Comparison of ENCODE assay signal across 11 cellular contexts in genomic region chr1:52658795-52659194, GRCh38. TPM values are rescaled to one million over a fixed set of nuclear protein-coding genes. Genes with fewer than 3 reads are reported as not detected.
DNase-seq lines count a peak whose midpoint lies in the region; ATAC-seq, FAIRE-seq and TF ChIP-seq lines count a peak whose summit lies in the region.
"Had no signal": no experiment of that assay in that cellular context is flagged by ENCODE, and none has a peak within 500 bp of the region (broad histone marks: within the 10 kb centered on the region; RNA-seq: fewer than 3 reads in every experiment).

No MANE protein-coding gene starts in this region.

- intact Hi-C loops in Right ventricle myocardium superior (cut with DNase I): no loop called here
- intact Hi-C loops in left ventricle myocardium inferior (cut with micrococcal nuclease): no loop called here
- intact Hi-C loops in PC-3 (cut with micrococcal nuclease): no loop called here
- intact Hi-C loops in colonic mucosa (cut with DNase I): no loop called here

- H3K27ac ChIP-seq in left ventricle myocardium inferior (replicated peaks): no peak overlapping the region
- H3K27ac ChIP-seq in PC-3 (ENCODE audit: low read length): peak overlapping the region; percentile 72
- no peak overlapping the region for H3K27ac ChIP-seq in colonic mucosa

- no peaks in the 10 kb centered on the region for H4K20me1 ChIP-seq in PC-3 (ENCODE audit: low read length)

- H3K9me3 ChIP-seq in left ventricle myocardium inferior (replicated peaks) (no peaks in the 10 kb centered on the region), PC-3 (ENCODE audit: low read length) (no peaks in the 10 kb centered on the region), colonic mucosa (no peaks in the 10 kb centered on the region)

- H3K36me3 Mint-ChIP-seq in stimulated activated effector memory CD8-positive, alpha-beta T cell treated with anti-CD3 and anti-CD28 coated beads, Interleukin-12 subunit alpha, Interleukin-12 subunit beta, amount 100 ng/mL, for 72 hours: peaks cover 13% of the 10 kb centered on the region

- H3F3A ChIP-seq in PC-3 (ENCODE audit: low read length, unreplicated experiment): no peaks in the 10 kb centered on the region

- H3K36me3 ChIP-seq in left ventricle myocardium inferior (no peaks in the 10 kb centered on the region), PC-3 (ENCODE audit: low read depth, low read length) (no peaks in the 10 kb centered on the region), bronchial epithelial cell (ENCODE audit: control insufficient read depth, insufficient read depth, low read length) (no peaks in the 10 kb centered on the region), colonic mucosa (no peaks in the 10 kb centered on the region)

- H2AFZ ChIP-seq in PC-3 (ENCODE audit: low read length): no peak overlapping the region

- peak overlapping the region; percentile 41 for H3K4me3 Mint-ChIP-seq in stimulated activated effector memory CD8-positive, alpha-beta T cell treated with anti-CD3 and anti-CD28 coated beads, Interleukin-12 subunit alpha, Interleukin-12 subunit beta, amount 100 ng/mL, for 72 hours

- no peak for DNase-seq in Right ventricle myocardium superior
- no peak for DNase-seq in left ventricle myocardium inferior
- DNase-seq in PC-3: peak; percentile 57
- DNase-seq in bronchial epithelial cell (ENCODE audit: low read depth): peak; percentile 76
- no peak for DNase-seq in stimulated activated effector memory CD8-positive, alpha-beta T cell treated with anti-CD3 and anti-CD28 coated beads, Interleukin-12 subunit alpha, Interleukin-12 subunit beta, amount 100 ng/mL, for 72 hours (ENCODE audit: low spot score in 2 of 2)
- DNase-seq in colonic mucosa: no peak
- DNase-seq in NCI-H1436 treated with DMSO at 0.1 percent for 48 hours (lab: John Stamatoyannopoulos, UW): no peak
- DNase-seq: left colon, NCI-H187 had no signal

- no peak for FAIRE-seq in bronchial epithelial cell (lab: Jason Lieb, UNC)

- no peaks in the 10 kb centered on the region for H3K9me2 ChIP-seq in PC-3 (replicated peaks; ENCODE audit: low read length)

- H3K9ac ChIP-seq in PC-3 (ENCODE audit: low read length) (no peak overlapping the region), colonic mucosa (ENCODE audit: low read depth in 2 of 2, low read length in 2 of 2) (no peak overlapping the region)

- H3K4me2 ChIP-seq in PC-3 (ENCODE audit: low read length): 0 out of 2 replicates have a peak overlapping the region, but pooled peaks have one; percentile 47

- peak; percentile 63 for ATAC-seq in Right ventricle myocardium superior (ENCODE audit: poor library complexity)
- ATAC-seq in PC-3: no peak
- ATAC-seq in stimulated activated effector memory CD8-positive, alpha-beta T cell treated with anti-CD3 and anti-CD28 coated beads, Interleukin-12 subunit alpha, Interleukin-12 subunit beta, amount 100 ng/mL, for 72 hours: peak; percentile 87
- no peak for ATAC-seq in GM21526 (IDR thresholded peaks at IDR 0.05; ENCODE audit: low FRiP score, unreplicated experiment)
- ATAC-seq: left colon had no signal

- no peaks in the 10 kb centered on the region for H3K9me3 Mint-ChIP-seq in stimulated activated effector memory CD8-positive, alpha-beta T cell treated with anti-CD3 and anti-CD28 coated beads, Interleukin-12 subunit alpha, Interleukin-12 subunit beta, amount 100 ng/mL, for 72 hours

- CTCF ChIA-PET in PC-3 (lab: Charles Lee): no interaction called here

- TF ChIP-seq CTCF in left ventricle myocardium inferior (IDR thresholded peaks at IDR 0.05; ENCODE audit: borderline replicate concordance) (no peak), PC-3 (conservative IDR thresholded peaks at IDR 0.05; ENCODE audit: low read depth, low read length) (no peak), bronchial epithelial cell (IDR thresholded peaks at IDR 0.05; ENCODE audit: insufficient read depth, low read length, severe bottlenecking) (no peak), colonic mucosa (IDR thresholded peaks at IDR 0.05) (no peak)

- no peaks in the 10 kb centered on the region for H3K79me2 ChIP-seq in PC-3 (ENCODE audit: low read length)

- H3K4me1 ChIP-seq in left ventricle myocardium inferior: no peaks in the 10 kb centered on the region
- peaks cover 28% of the 10 kb centered on the region for H3K4me1 ChIP-seq in PC-3 (ENCODE audit: insufficient read depth, low read length)
- H3K4me1 ChIP-seq in colonic mucosa: no peaks in the 10 kb centered on the region

- BruUV-seq in PC-3 (replicated peaks; lab: Mats Ljungman, UMichigan): no TSS peak

- POLR2A ChIA-PET in PC-3 (lab: Charles Lee; ENCODE audit: unreplicated experiment): no interaction called here

- H3K4me3 ChIP-seq in left ventricle myocardium inferior: no peak overlapping the region
- H3K4me3 ChIP-seq in PC-3 (ENCODE audit: low read length): no peak overlapping the region
- no peak overlapping the region for H3K4me3 ChIP-seq in bronchial epithelial cell (ENCODE audit: low read depth, low read length)
- H3K4me3 ChIP-seq in colonic mucosa: no peak overlapping the region

- H3K27ac Mint-ChIP-seq in stimulated activated effector memory CD8-positive, alpha-beta T cell treated with anti-CD3 and anti-CD28 coated beads, Interleukin-12 subunit alpha, Interleukin-12 subunit beta, amount 100 ng/mL, for 72 hours: peak overlapping the region; percentile 95

- H3K27me3 ChIP-seq in left ventricle myocardium inferior (ENCODE audit: low read depth): no peaks in the 10 kb centered on the region
- H3K27me3 ChIP-seq in PC-3 (ENCODE audit: low read length): no peaks in the 10 kb centered on the region
- H3K27me3 ChIP-seq in bronchial epithelial cell (ENCODE audit: control insufficient read depth, insufficient read depth, low read length): no peaks in the 10 kb centered on the region
- H3K27me3 ChIP-seq in colonic mucosa: no peaks in the 10 kb centered on the region

- H3K4me1 Mint-ChIP-seq in stimulated activated effector memory CD8-positive, alpha-beta T cell treated with anti-CD3 and anti-CD28 coated beads, Interleukin-12 subunit alpha, Interleukin-12 subunit beta, amount 100 ng/mL, for 72 hours: peaks cover 29% of the 10 kb centered on the region

RNA-seq across cellular contexts. Expression of gene SHISAL2A, which starts 25.8 kb away (rescaled TPM):
- total RNA-seq in Right ventricle myocardium superior: not detected
- total RNA-seq in left ventricle myocardium inferior: not detected
- total RNA-seq in PC-3 (2014; rRNA removed): not detected in 2 replicates
- total RNA-seq in bronchial epithelial cell: not detected in 2 replicates
- under 1 TPM in 1 of 2 donors, not detected in 1; 0.22 TPM for total RNA-seq in colonic mucosa
- total RNA-seq: osteocyte had no signal

RNA-seq across cellular contexts. Expression of gene COA7, which starts 39.4 kb away (rescaled TPM):
- total RNA-seq in Right ventricle myocardium superior (18.6 TPM), left ventricle myocardium inferior (18.5 TPM), PC-3 (2014; rRNA removed) (13.0 and 17.6 TPM in 2 replicates), bronchial epithelial cell (8.4 and 15.5 TPM in 2 replicates), colonic mucosa (10 to 100 TPM; 14.8 to 23.8 TPM)

RNA-seq across cellular contexts. Expression of gene GPX7, which starts 56.6 kb away (rescaled TPM):
- total RNA-seq in Right ventricle myocardium superior (3.9 TPM), left ventricle myocardium inferior (5.2 TPM), PC-3 (2014; rRNA removed) (not detected in 2 replicates), bronchial epithelial cell (1.1 and 1.7 TPM in 2 replicates), colonic mucosa (1 to 10 TPM; 1.8 to 6.0 TPM)

Comparison
In these comparisons a context has a peak if more than half of its experiments do, and no peak if none do; other contexts are left out.
1. ATAC-seq: peak in Right ventricle myocardium superior (single experiment) and stimulated activated effector memory CD8-positive, alpha-beta T cell treated with anti-CD3 and anti-CD28 coated beads, Interleukin-12 subunit alpha, Interleukin-12 subunit beta, amount 100 ng/mL, for 72 hours (single experiment); none in PC-3 (single experiment) and GM21526 (single experiment).
2. DNase-seq: peak in PC-3 (single experiment) and bronchial epithelial cell (single experiment); none in Right ventricle myocardium superior (single experiment), left ventricle myocardium inferior (single experiment), stimulated activated effector memory CD8-positive, alpha-beta T cell treated with anti-CD3 and anti-CD28 coated beads, Interleukin-12 subunit alpha, Interleukin-12 subunit beta, amount 100 ng/mL, for 72 hours (0 of 2), colonic mucosa (single experiment) and NCI-H1436 treated with DMSO at 0.1 percent for 48 hours (single experiment).